In genomic region chr3:186599142-186599784, GRCh38 we compare ENCODE assay signal across 1 cellular context.
TF ChIP-seq lines count a peak whose summit lies in the region.

No MANE protein-coding gene starts in this region.

TF ChIP-seq in K562, 482 proteins besides CTCF, POLR2A, EP300 and RAD21 (continued from another document):
- no peak for TF ChIP-seq ZNF318 (IDR thresholded peaks at IDR 0.05; ENCODE audit: borderline replicate concordance in 1 of 2, low read depth in 1 of 2)
- TF ChIP-seq ELF2 (CRISPR knock-in tag; IDR thresholded peaks at IDR 0.05): 0 out of 2 replicates have a peak, but pooled peaks have one; percentile 34
- TF ChIP-seq SMARCE1 (IDR thresholded peaks at IDR 0.05): no peak
- peak; percentile 35; the same call in 1 of the 2 replicates for TF ChIP-seq SMAD4 (CRISPR knock-in tag; conservative IDR thresholded peaks at IDR 0.05)
- TF ChIP-seq POLR2H (tag; IDR thresholded peaks at IDR 0.05; ENCODE audit: low read depth): peak; percentile 62; the same call in 1 of the 2 replicates
- TF ChIP-seq PTBP1 (IDR thresholded peaks at IDR 0.05; ENCODE audit: low read depth, low read length): no peak
- no peak for TF ChIP-seq HDAC2 (IDR thresholded peaks at IDR 0.05)
- TF ChIP-seq ZNF584 (CRISPR knock-in tag; IDR thresholded peaks at IDR 0.05; ENCODE audit: low read depth): peak; percentile 62; the same call in 1 of the 2 replicates
- no peak for TF ChIP-seq ZNF511 (CRISPR knock-in tag; IDR thresholded peaks at IDR 0.05)
- no peak for TF ChIP-seq PHTF2 (CRISPR knock-in tag; IDR thresholded peaks at IDR 0.05)
- no peak for TF ChIP-seq CSDE1 (IDR thresholded peaks at IDR 0.05)
- no peak for TF ChIP-seq ZFP91 (CRISPR knock-in tag; IDR thresholded peaks at IDR 0.05)
- TF ChIP-seq HOMEZ (CRISPR knock-in tag; IDR thresholded peaks at IDR 0.05): no peak
- peak; percentile 31; the same call in 1 of the 2 replicates for TF ChIP-seq RBFOX2 (IDR thresholded peaks at IDR 0.05; ENCODE audit: low read depth, low read length)
- TF ChIP-seq ZNF175 (CRISPR knock-in tag; IDR thresholded peaks at IDR 0.05; ENCODE audit: low read depth): peak; percentile 69
- TF ChIP-seq ERF (CRISPR knock-in tag; IDR thresholded peaks at IDR 0.05): no peak
- no peak for TF ChIP-seq STAT5A (IDR thresholded peaks at IDR 0.05; ENCODE audit: borderline replicate concordance, low read length)
- TF ChIP-seq ZNF3 (CRISPR knock-in tag; IDR thresholded peaks at IDR 0.05): no peak
- peak; percentile 71; the same call in 1 of the 2 replicates for TF ChIP-seq ZNF395 (CRISPR knock-in tag; IDR thresholded peaks at IDR 0.05)
- TF ChIP-seq ZNF449 (CRISPR knock-in tag; IDR thresholded peaks at IDR 0.05): no peak
- 0 out of 2 replicates have a peak, but pooled peaks have one; percentile 36 for TF ChIP-seq SOX6 (IDR thresholded peaks at IDR 0.05)
- TF ChIP-seq LEF1 (IDR thresholded peaks at IDR 0.05): peak; percentile 34; the same call in 1 of the 2 replicates
- peak; percentile 48; the same call in 1 of the 2 replicates for TF ChIP-seq ATF3 (IDR thresholded peaks at IDR 0.05)
- no peak for TF ChIP-seq ATF3 (CRISPR knock-in tag; conservative IDR thresholded peaks at IDR 0.05)
- TF ChIP-seq PHF20 (IDR thresholded peaks at IDR 0.05; ENCODE audit: partially characterized antibody): no peak
